In the genomic region with DNA sequence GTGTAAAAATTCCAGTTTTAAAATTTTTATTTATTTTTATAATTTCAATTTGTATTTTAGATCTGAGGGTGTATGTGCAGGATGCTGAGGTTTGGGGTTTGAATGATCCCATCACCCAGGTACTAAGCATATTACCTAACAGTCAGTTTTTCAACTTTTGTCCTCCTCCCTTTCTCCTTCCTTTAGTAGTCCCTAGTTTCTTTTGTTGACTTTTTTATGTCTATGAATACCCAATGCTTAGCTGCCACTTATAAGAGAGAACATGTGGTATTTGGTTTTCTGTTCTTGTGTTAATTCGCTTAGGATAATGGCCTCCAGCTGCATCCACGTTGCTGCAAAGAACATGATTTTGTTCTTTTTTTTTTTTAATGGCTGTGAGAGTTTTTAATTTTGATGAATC, we compare ENCODE assay signal across 23 cellular contexts. TPM values are rescaled to one million over a fixed set of nuclear protein-coding genes. Genes with fewer than 3 reads are reported as not detected.
DNase-seq lines count a peak whose midpoint lies in the region; ATAC-seq lines count a peak whose summit lies in the region.
"Had no signal": no experiment of that assay in that cellular context is flagged by ENCODE, and none has a peak within 500 bp of the region (broad histone marks: within the 10 kb centered on the region; RNA-seq: fewer than 3 reads in every experiment).

No MANE protein-coding gene starts in this region.

- H3K36me3 Mint-ChIP-seq in activated T-cell treated with anti-CD3 and anti-CD28 coated beads, Interleukin-2, amount 50 U/mL, for 72 hours (ENCODE audit: insufficient read depth in 2 of 2) = peaks cover 8 to 9% of the 10 kb centered on the region in 2 donors

- in situ Hi-C loops in HAP-1 (cut with MboI; ENCODE audit: low sequenced_read_pairs) = no loop called here

- DNase-seq in activated T-cell treated with anti-CD3 and anti-CD28 coated beads, Interleukin-2, amount 50 U/mL, for 72 hours = no peak
- no peak for DNase-seq in activated T-cell treated with anti-CD3 and anti-CD28 coated beads, Interleukin-2, amount 50 U/mL, for 1 hour
- DNase-seq in HAP-1 (ENCODE audit: low spot score in 2 of 2) (peak; percentile 13 to 82), H7 (no peak)
- DNase-seq: 8988T; ACHN; BE2C; C1 segment of cervical spinal cord; CD4-positive, alpha-beta memory T cell; CD4-positive, CD25-positive, alpha-beta regulatory T cell; CD8-positive, alpha-beta memory T cell; COR-L47; DMS 273 treated with DMSO at 0.1 percent for 48 hours; DMS153; DMS53; DMS79; DND-41; EL; GDM1 had no signal

- no peaks in the 10 kb centered on the region for H3K9me3 Mint-ChIP-seq in activated T-cell treated with anti-CD3 and anti-CD28 coated beads, Interleukin-2, amount 50 U/mL, for 72 hours
- H3K9me3 Mint-ChIP-seq: CD14-positive monocyte; CD4-positive, CD25-positive, alpha-beta regulatory T cell; CD8-positive, alpha-beta memory T cell had no signal

- H3K36me3 ChIP-seq in HAP-1 (replicated peaks) (0 out of 2 replicates have a peak, but pooled peaks cover 4% of the 10 kb centered on the region), H7 (replicated peaks; ENCODE audit: control insufficient read depth, insufficient read depth, low read length) (no peaks in the 10 kb centered on the region; the same call in 1 of the 2 replicates)

- no peaks in the 10 kb centered on the region for H3K4me1 Mint-ChIP-seq in activated T-cell treated with anti-CD3 and anti-CD28 coated beads, Interleukin-2, amount 50 U/mL, for 72 hours (ENCODE audit: low read depth)
- H3K4me1 Mint-ChIP-seq: CD14-positive monocyte had no signal

- no peak for ATAC-seq in activated T-cell treated with anti-CD3 and anti-CD28 coated beads, Interleukin-2, amount 50 U/mL, for 72 hours (replicated peaks in 1 of 2)
- ATAC-seq in GM18517 (IDR thresholded peaks at IDR 0.05; ENCODE audit: unreplicated experiment) = no peak
- ATAC-seq: GM12878 had no signal

- no peak overlapping the region for H3K4me3 Mint-ChIP-seq in activated T-cell treated with anti-CD3 and anti-CD28 coated beads, Interleukin-2, amount 50 U/mL, for 72 hours
- H3K4me3 Mint-ChIP-seq: CD14-positive monocyte; CD4-positive, alpha-beta memory T cell; CD4-positive, CD25-positive, alpha-beta regulatory T cell; CD8-positive, alpha-beta memory T cell had no signal

- peaks cover 6% of the 10 kb centered on the region for H3K4me1 ChIP-seq in HAP-1
- H3K4me1 ChIP-seq: BE2C, BLaER1 had no signal

- no peaks in the 10 kb centered on the region for H3K27me3 ChIP-seq in HAP-1 (ENCODE audit: low read depth)
- H3K27me3 ChIP-seq in H7 (ENCODE audit: control insufficient read depth, insufficient read depth, low read length) = no peaks in the 10 kb centered on the region
- H3K27me3 ChIP-seq: BE2C, BLaER1 had no signal

- H3K27ac Mint-ChIP-seq in activated T-cell treated with anti-CD3 and anti-CD28 coated beads, Interleukin-2, amount 50 U/mL, for 72 hours = peak overlapping the region; percentile 47
- H3K27ac Mint-ChIP-seq: CD14-positive monocyte; CD4-positive, CD25-positive, alpha-beta regulatory T cell had no signal

- H3K27me3 Mint-ChIP-seq in activated T-cell treated with anti-CD3 and anti-CD28 coated beads, Interleukin-2, amount 50 U/mL, for 72 hours (ENCODE audit: low read depth) = no peaks in the 10 kb centered on the region
- H3K27me3 Mint-ChIP-seq: CD4-positive, alpha-beta memory T cell; CD4-positive, CD25-positive, alpha-beta regulatory T cell; CD8-positive, alpha-beta memory T cell had no signal

- H3K4me3 ChIP-seq in HAP-1 = no peak overlapping the region
- H3K4me3 ChIP-seq in H7 (ENCODE audit: insufficient read depth, low read depth, low read length) = no peak overlapping the region
- H3K4me3 ChIP-seq: BLaER1, GM12878 had no signal

- H3K9me3 ChIP-seq in HAP-1 = no peaks in the 10 kb centered on the region
- H3K9me3 ChIP-seq: BE2C, BLaER1 had no signal

RNA-seq across cellular contexts. Expression of gene UCP3, which starts 35.7 kb away (rescaled TPM):
- 1 to 10 TPM; 3.7 to 5.4 TPM for total RNA-seq in activated T-cell treated with anti-CD3 and anti-CD28 coated beads, Interleukin-2, amount 50 U/mL, for 72 hours
- 0.10 TPM in 1 of 2 replicates, not detected in the other for total RNA-seq in H7 (2014; rRNA removed; shearing (Covaris generic))

Comparison
In these comparisons a context has a peak if more than half of its experiments do, and no peak if none do; other contexts are left out.
1. DNase-seq: peak in HAP-1 (2 of 2); none in activated T-cell treated with anti-CD3 and anti-CD28 coated beads, Interleukin-2, amount 50 U/mL, for 72 hours (0 of 2), activated T-cell treated with anti-CD3 and anti-CD28 coated beads, Interleukin-2, amount 50 U/mL, for 1 hour (single experiment) and H7 (single experiment).